2 cellular contexts compared by ENCODE assay signal in the genomic region with DNA sequence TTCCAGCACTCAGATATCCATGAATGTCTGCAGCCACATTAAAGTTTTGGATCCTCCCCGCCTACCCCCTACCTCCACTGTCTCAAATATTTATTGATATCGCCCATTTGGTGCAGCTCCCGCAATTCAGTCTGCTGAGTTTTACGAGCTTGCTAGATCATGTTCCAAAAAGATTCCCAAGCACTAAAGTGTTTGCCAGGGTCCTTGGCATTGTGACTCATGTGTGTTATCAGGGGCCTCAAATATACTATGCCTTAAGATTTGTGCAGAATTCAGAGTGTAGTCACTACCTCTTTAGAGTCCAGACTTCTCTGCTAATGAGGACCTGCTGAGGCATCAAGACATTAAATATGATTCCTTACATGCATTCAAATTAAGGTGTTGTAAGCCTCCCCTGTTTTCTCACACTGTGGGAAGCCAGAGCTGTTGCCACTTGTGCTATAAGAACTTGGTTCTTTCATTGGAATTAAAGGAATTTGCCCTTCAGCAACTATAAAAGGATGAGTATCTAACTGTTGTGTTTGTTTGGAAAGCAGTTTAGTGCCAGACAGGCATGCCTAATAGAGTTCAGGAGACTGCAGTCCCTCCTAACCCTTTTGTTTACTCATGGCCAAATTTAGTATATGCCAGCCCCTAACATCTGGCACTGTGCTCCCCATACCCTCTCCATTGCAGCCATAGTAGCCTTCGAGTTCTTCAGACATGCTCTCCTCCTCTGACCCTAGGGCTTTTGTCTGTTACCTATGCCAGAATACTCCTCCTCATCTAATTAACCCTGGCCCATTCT.
TF ChIP-seq lines count a peak whose summit lies in the region.

No MANE protein-coding gene starts in this region.

TF ChIP-seq in HEK293, 187 proteins besides CTCF, POLR2A, EP300 and RAD21 (continued from another document and continues in another):
- no peak for TF ChIP-seq ZNF140 (tag by site-specific recombination; IDR thresholded peaks at IDR 0.05)
- TF ChIP-seq ZNF518A (tag by site-specific recombination; conservative IDR thresholded peaks at IDR 0.05; ENCODE audit: low read depth), result no peak
- TF ChIP-seq ZNF37A (tag by site-specific recombination; IDR thresholded peaks at IDR 0.05), result no peak
- no peak for TF ChIP-seq ZNF266 (tag by site-specific recombination; IDR thresholded peaks at IDR 0.05; ENCODE audit: low read depth)
- TF ChIP-seq, protein P1, sequence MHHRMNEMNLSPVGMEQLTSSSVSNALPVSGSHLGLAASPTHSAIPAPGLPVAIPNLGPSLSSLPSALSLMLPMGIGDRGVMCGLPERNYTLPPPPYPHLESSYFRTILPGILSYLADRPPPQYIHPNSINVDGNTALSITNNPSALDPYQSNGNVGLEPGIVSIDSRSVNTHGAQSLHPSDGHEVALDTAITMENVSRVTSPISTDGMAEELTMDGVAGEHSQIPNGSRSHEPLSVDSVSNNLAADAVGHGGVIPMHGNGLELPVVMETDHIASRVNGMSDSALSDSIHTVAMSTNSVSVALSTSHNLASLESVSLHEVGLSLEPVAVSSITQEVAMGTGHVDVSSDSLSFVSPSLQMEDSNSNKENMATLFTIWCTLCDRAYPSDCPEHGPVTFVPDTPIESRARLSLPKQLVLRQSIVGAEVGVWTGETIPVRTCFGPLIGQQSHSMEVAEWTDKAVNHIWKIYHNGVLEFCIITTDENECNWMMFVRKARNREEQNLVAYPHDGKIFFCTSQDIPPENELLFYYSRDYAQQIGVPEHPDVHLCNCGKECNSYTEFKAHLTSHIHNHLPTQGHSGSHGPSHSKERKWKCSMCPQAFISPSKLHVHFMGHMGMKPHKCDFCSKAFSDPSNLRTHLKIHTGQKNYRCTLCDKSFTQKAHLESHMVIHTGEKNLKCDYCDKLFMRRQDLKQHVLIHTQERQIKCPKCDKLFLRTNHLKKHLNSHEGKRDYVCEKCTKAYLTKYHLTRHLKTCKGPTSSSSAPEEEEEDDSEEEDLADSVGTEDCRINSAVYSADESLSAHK (tag by site-specific recombination; IDR thresholded peaks at IDR 0.05), result peak; percentile 64; the same call in 1 of the 2 replicates
- TF ChIP-seq KLF9 (tag by site-specific recombination; IDR thresholded peaks at IDR 0.05; ENCODE audit: low read depth), result no peak
- no peak for TF ChIP-seq ZNF112 (tag by site-specific recombination; IDR thresholded peaks at IDR 0.05)
- no peak for TF ChIP-seq ZNF791 (tag by site-specific recombination; IDR thresholded peaks at IDR 0.05)
- no peak for TF ChIP-seq ZNF555 (tag by site-specific recombination; conservative IDR thresholded peaks at IDR 0.05)
- TF ChIP-seq ZNF621 (tag by site-specific recombination; IDR thresholded peaks at IDR 0.05), result no peak
- no peak for TF ChIP-seq YY2 (tag by site-specific recombination; IDR thresholded peaks at IDR 0.05)
- no peak for TF ChIP-seq ZFP37 (tag by site-specific recombination; IDR thresholded peaks at IDR 0.05)
- TF ChIP-seq ZBTB1 (tag by site-specific recombination; IDR thresholded peaks at IDR 0.05), result no peak
- no peak for TF ChIP-seq ZNF510 (tag by site-specific recombination; IDR thresholded peaks at IDR 0.05; ENCODE audit: insufficient replicate concordance)
- TF ChIP-seq MZF1 (tag by site-specific recombination; IDR thresholded peaks at IDR 0.05; ENCODE audit: borderline replicate concordance), result peak; percentile 36; the same call in 1 of the 2 replicates
- peak; percentile 89 for TF ChIP-seq FEZF1 (tag by site-specific recombination; IDR thresholded peaks at IDR 0.05)
- TF ChIP-seq ZFP69B (tag by site-specific recombination; IDR thresholded peaks at IDR 0.05), result 0 out of 2 replicates have a peak, but pooled peaks have one; percentile 54
- TF ChIP-seq ZNF148 (tag by site-specific recombination; IDR thresholded peaks at IDR 0.05; ENCODE audit: borderline replicate concordance), result no peak

TF ChIP-seq in WTC11, 78 proteins besides CTCF, POLR2A, EP300 and RAD21 (continued from another document):
- TF ChIP-seq, protein P2, sequence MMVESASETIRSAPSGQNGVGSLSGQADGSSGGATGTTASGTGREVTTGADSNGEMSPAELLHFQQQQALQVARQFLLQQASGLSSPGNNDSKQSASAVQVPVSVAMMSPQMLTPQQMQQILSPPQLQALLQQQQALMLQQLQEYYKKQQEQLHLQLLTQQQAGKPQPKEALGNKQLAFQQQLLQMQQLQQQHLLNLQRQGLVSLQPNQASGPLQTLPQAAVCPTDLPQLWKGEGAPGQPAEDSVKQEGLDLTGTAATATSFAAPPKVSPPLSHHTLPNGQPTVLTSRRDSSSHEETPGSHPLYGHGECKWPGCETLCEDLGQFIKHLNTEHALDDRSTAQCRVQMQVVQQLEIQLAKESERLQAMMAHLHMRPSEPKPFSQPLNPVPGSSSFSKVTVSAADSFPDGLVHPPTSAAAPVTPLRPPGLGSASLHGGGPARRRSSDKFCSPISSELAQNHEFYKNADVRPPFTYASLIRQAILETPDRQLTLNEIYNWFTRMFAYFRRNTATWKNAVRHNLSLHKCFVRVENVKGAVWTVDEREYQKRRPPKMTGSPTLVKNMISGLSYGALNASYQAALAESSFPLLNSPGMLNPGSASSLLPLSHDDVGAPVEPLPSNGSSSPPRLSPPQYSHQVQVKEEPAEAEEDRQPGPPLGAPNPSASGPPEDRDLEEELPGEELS (CRISPR knock-in tag; IDR thresholded peaks at IDR 0.05), result no peak
- no peak for TF ChIP-seq CREM (CRISPR knock-in tag; IDR thresholded peaks at IDR 0.05)
- TF ChIP-seq ZNF416 (CRISPR knock-in tag; IDR thresholded peaks at IDR 0.05), result no peak
- TF ChIP-seq ZNF138 (CRISPR knock-in tag; conservative IDR thresholded peaks at IDR 0.05), result no peak
- TF ChIP-seq SMAD4 (CRISPR knock-in tag; IDR thresholded peaks at IDR 0.05), result no peak
